In the genomic region with DNA sequence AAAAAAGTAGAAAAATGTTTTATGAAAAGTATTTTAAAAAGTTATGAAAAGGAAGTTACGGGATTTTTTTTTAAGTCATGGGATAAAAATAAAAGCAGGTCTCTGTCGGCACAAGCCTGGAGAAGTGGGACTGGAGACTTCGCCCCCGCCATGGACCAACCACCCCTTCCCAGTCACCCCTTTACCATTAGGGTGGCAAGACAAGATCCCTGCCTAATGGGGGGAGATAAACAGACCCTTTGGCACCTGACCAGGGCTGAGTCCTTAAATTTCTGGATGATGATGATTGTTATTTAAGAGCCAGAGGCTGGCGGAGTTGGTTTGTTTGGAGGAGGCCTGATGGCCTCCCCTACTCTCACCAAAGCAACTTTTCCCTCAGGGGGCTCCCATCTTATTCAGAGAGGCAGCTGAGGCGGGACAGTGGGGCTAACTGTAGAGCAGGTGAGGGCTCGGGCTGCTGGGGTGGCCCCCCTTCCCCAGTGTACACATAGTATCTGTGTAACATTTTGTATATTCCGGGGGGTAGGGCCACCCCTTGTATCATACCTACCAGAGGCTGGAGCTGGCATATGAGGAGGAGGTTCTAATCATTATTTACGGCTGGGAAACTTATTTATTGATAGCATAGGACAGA, we compare ENCODE assay signal across 15 cellular contexts.
"Had no signal": no experiment of that assay in that cellular context is flagged by ENCODE, and none has a peak within 500 bp of the region (broad histone marks: within the 10 kb centered on the region; RNA-seq: fewer than 3 reads in every experiment).

No MANE protein-coding gene starts in this region.

- H3K36me3 Mint-ChIP-seq: activated naive CD4-positive, alpha-beta T cell treated with anti-CD3 and anti-CD28 coated beads, Interleukin-2, amount 50 U/mL, for 24 hours; naive thymus-derived CD8-positive, alpha-beta T cell; T-cell had no signal

- H3K27me3 ChIP-seq: breast epithelium, testis had no signal

- DNase-seq: activated B cell treated with CpG ODN at 0.5 μM for 24 hours; effector CD4-positive, alpha-beta T cell; esophagus squamous epithelium; testis had no signal

- H3K27me3 Mint-ChIP-seq: activated naive CD4-positive, alpha-beta T cell treated with anti-CD3 and anti-CD28 coated beads, Interleukin-2, amount 50 U/mL, for 24 hours had no signal

- H3K9me3 ChIP-seq: breast epithelium, esophagus squamous epithelium, testis had no signal

- H3K9me3 Mint-ChIP-seq: activated B cell treated with CpG ODN at 0.5 μM for 24 hours; activated naive CD4-positive, alpha-beta T cell treated with anti-CD3 and anti-CD28 coated beads, Interleukin-2, amount 50 U/mL, for 24 hours; activated naive CD8-positive, alpha-beta T cell treated with anti-CD3 and anti-CD28 coated beads, Interleukin-2, amount 50 U/mL, for 24 hours; activated T-helper 1 cell treated with anti-CD3 and anti-CD28 coated beads, Interleukin-12 subunit alpha, Interleukin-12 subunit beta, Interleukin-2, Interleukin-4 antibody, amounts not matched to agents 30 ng/mL and 10 ng/mL and 1 ng/mL, durations not matched to agents 14 hours and 24 hours and 36 hours; central memory CD8-positive, alpha-beta T cell; naive thymus-derived CD8-positive, alpha-beta T cell; neural crest cell; T-cell; T-helper 2 cell treated with Interferon-gamma antibody and Interleukin-4, amounts not matched to agents 5 μg/mL and 100 μg/mL, for 36 hours had no signal

- H3K27ac Mint-ChIP-seq: activated B cell treated with CpG ODN at 0.5 μM for 24 hours; activated naive CD8-positive, alpha-beta T cell treated with anti-CD3 and anti-CD28 coated beads, Interleukin-2, amount 50 U/mL, for 24 hours; activated T-helper 1 cell treated with anti-CD3 and anti-CD28 coated beads, Interleukin-12 subunit alpha, Interleukin-12 subunit beta, Interleukin-2, Interleukin-4 antibody, amounts not matched to agents 30 ng/mL and 10 ng/mL and 1 ng/mL, durations not matched to agents 14 hours and 24 hours and 36 hours; naive thymus-derived CD8-positive, alpha-beta T cell; T-cell had no signal

- H3K27ac ChIP-seq: breast epithelium, epithelial cell of prostate, esophagus squamous epithelium, parathyroid adenoma, testis had no signal

- H3K4me3 ChIP-seq: breast epithelium, esophagus squamous epithelium, testis had no signal

- ATAC-seq: naive thymus-derived CD8-positive, alpha-beta T cell had no signal

- H3K4me3 Mint-ChIP-seq: activated B cell treated with CpG ODN at 0.5 μM for 24 hours; activated naive CD4-positive, alpha-beta T cell treated with anti-CD3 and anti-CD28 coated beads, Interleukin-2, amount 50 U/mL, for 24 hours; activated naive CD8-positive, alpha-beta T cell treated with anti-CD3 and anti-CD28 coated beads, Interleukin-2, amount 50 U/mL, for 24 hours; activated T-helper 1 cell treated with anti-CD3 and anti-CD28 coated beads, Interleukin-12 subunit alpha, Interleukin-12 subunit beta, Interleukin-2, Interleukin-4 antibody, amounts not matched to agents 30 ng/mL and 10 ng/mL and 1 ng/mL, durations not matched to agents 14 hours and 24 hours and 36 hours; central memory CD8-positive, alpha-beta T cell; naive thymus-derived CD8-positive, alpha-beta T cell; neural crest cell; T-cell; T-helper 2 cell treated with Interferon-gamma antibody and Interleukin-4, amounts not matched to agents 5 μg/mL and 100 μg/mL, for 36 hours had no signal

- H3K36me3 ChIP-seq: breast epithelium, esophagus squamous epithelium had no signal

- H3K4me1 ChIP-seq: breast epithelium, esophagus squamous epithelium, parathyroid adenoma, testis had no signal
